ENCODE assay signal across 8 cellular contexts in genomic region chr15:76337047-76337738, GRCh38. TPM values are rescaled to one million over a fixed set of nuclear protein-coding genes. Genes with fewer than 3 reads are reported as not detected.
DNase-seq lines count a peak whose midpoint lies in the region; ATAC-seq and TF ChIP-seq lines count a peak whose summit lies in the region.

No MANE protein-coding gene starts in this region.

- peaks cover 27 to 65% of the 10 kb centered on the region in 2 donors for H3K4me1 ChIP-seq in duodenal mucosa (ENCODE audit: control insufficient read depth in 1 of 2, insufficient read depth in 2 of 2, low read length in 2 of 2)

- no peaks in the 10 kb centered on the region for H3K9me3 ChIP-seq in duodenal mucosa (ENCODE audit: control insufficient read depth in 1 of 2, low read length in 2 of 2)

- peak; percentile 48 for DNase-seq in GM13976 (ENCODE audit: low spot score)
- DNase-seq in NCI-H2227 treated with DMSO at 0.1 percent for 48 hours (lab: John Stamatoyannopoulos, UW), result peak; percentile 27
- peak; percentile 80 for DNase-seq in retina
- no peak for DNase-seq in ureter (ENCODE audit: low spot score)
- DNase-seq in stimulated activated CD4-positive, alpha-beta T cell treated with anti-CD3 and anti-CD28 coated beads, Interleukin-4, amount 100 ng/mL, for 4 hours, result no peak
- DNase-seq in central memory CD4-positive, alpha-beta T cell, result no peak

- H3K9ac ChIP-seq in duodenal mucosa (ENCODE audit: low read depth in 1 of 2, low read length in 2 of 2), result peak overlapping the region in 1 of 2 donors; percentile 18

- no peak for TF ChIP-seq CTCF in GM13976 (IDR thresholded peaks at IDR 0.05; ENCODE audit: borderline replicate concordance, control extremely low read depth, extremely low read depth, insufficient read depth, missing control alignments)

- H3K36me3 ChIP-seq in duodenal mucosa (ENCODE audit: control insufficient read depth in 1 of 2, insufficient read depth in 2 of 2, low read length in 2 of 2), result no peaks in the 10 kb centered on the region

- no peak for ATAC-seq in HG03039 (IDR thresholded peaks at IDR 0.05; ENCODE audit: unreplicated experiment)

- H3K27ac ChIP-seq in duodenal mucosa (ENCODE audit: low read depth, low read length), result peak overlapping the region; percentile 7

- in situ Hi-C loops in GM13976 (cut with MboI; ENCODE audit: low sequenced_read_pairs, unreplicated experiment), result no loop called here

- peaks cover 86% of the 10 kb centered on the region in 2 donors for H3K27me3 ChIP-seq in duodenal mucosa (ENCODE audit: control insufficient read depth in 1 of 2, insufficient read depth in 2 of 2, low read length in 2 of 2)

- H3K4me3 ChIP-seq in duodenal mucosa (ENCODE audit: low read depth in 1 of 2, low read length in 2 of 2), result peak overlapping the region; percentile 56 to 62

RNA-seq across cellular contexts. Expression of gene ISL2, which starts 0.6 kb away (rescaled TPM):
- 0.62 TPM for total RNA-seq in ureter

RNA-seq across cellular contexts. Expression of gene ETFA, which starts 25.9 kb away (rescaled TPM):
- 123 TPM for total RNA-seq in ureter

Comparison
In these comparisons a context has a peak if more than half of its experiments do, and no peak if none do; other contexts are left out.
1. DNase-seq: peak in GM13976 (single experiment), NCI-H2227 treated with DMSO at 0.1 percent for 48 hours (single experiment) and retina (single experiment); none in ureter (single experiment), stimulated activated CD4-positive, alpha-beta T cell treated with anti-CD3 and anti-CD28 coated beads, Interleukin-4, amount 100 ng/mL, for 4 hours (0 of 2) and central memory CD4-positive, alpha-beta T cell (single experiment).